In the genomic region with DNA sequence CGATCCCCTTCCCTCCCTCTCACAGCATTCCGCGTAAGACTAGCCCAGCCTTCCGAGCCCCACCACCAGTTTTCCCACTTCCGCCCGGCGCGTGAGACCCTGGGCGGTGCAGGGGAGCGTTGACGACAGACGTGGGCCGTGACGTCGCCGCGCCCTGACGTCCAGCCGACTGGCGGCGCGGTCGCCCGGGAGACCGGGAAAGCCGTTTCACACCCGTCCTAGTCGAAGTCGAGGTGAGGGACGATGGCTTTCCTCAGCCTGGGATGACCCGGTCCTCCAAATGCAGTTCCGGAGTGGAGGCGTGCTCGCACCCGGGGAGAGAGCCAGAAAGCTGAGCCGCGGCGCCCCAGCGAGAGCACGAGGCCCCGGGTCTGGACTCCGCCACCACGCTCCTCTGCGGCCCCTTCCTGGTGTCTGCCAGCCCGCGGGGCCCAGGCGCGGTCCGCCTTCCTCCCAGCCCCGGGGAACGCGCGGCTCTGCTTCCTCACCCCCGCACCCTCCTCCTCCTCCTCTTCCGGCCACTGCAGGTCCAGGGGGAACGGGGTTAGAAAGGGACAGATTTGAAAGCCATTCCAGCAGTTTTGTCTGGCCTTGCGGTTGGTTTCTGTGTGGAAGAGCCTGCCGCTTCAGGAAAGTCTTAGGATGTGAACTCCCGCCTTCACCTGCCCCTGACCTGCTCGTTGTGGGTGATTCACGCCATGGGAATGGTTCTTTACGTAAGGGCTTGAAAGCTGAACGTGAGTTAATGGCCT, we compare ENCODE assay signal across 8 cellular contexts.
DNase-seq lines count a peak whose midpoint lies in the region; ATAC-seq and TF ChIP-seq lines count a peak whose summit lies in the region.

A gene (plus strand): TSS at position 210 of the 752 bp plus-strand sequence. CDS start 2,977 bp downstream, outside the sequence.

- no peaks in the 10 kb centered on the region for H3K36me3 ChIP-seq in HUES6 (ENCODE audit: control insufficient read depth, insufficient read depth, low read length)

- H3K27ac Mint-ChIP-seq in nephron progenitor cell: peak within 1 kb of the TSS; percentile 94
- peak within 1 kb of the TSS; percentile 98 to 99 for H3K27ac Mint-ChIP-seq in stimulated activated naive CD8-positive, alpha-beta T cell treated with anti-CD3 and anti-CD28 coated beads, Interleukin-15, amount 100 ng/mL, for 72 hours

- H3K9me3 Mint-ChIP-seq in nephron progenitor cell: no peaks in the 10 kb centered on the region
- H3K9me3 Mint-ChIP-seq in stimulated activated naive CD8-positive, alpha-beta T cell treated with anti-CD3 and anti-CD28 coated beads, Interleukin-15, amount 100 ng/mL, for 72 hours: peaks cover 0 to 6% of the 10 kb centered on the region in 2 donors

- peak; percentile 94 for ATAC-seq in GM21423 (IDR thresholded peaks at IDR 0.05; ENCODE audit: unreplicated experiment)
- ATAC-seq in stimulated activated naive CD8-positive, alpha-beta T cell treated with anti-CD3 and anti-CD28 coated beads, Interleukin-15, amount 100 ng/mL, for 72 hours: peak; percentile 86

- peaks cover 70% of the 10 kb centered on the region for H3K27me3 ChIP-seq in HUES6 (ENCODE audit: control insufficient read depth, insufficient read depth, low read length)

- TF ChIP-seq CTCF in nephron progenitor cell (IDR thresholded peaks at IDR 0.05): no peak

- peak within 1 kb of the TSS; percentile 87 for H3K4me3 Mint-ChIP-seq in nephron progenitor cell
- H3K4me3 Mint-ChIP-seq in stimulated activated naive CD8-positive, alpha-beta T cell treated with anti-CD3 and anti-CD28 coated beads, Interleukin-15, amount 100 ng/mL, for 72 hours: peak within 1 kb of the TSS; percentile 94 to 97

- peaks cover 15% of the 10 kb centered on the region for H3K27me3 Mint-ChIP-seq in nephron progenitor cell (ENCODE audit: low read depth, poor library complexity)
- no peaks in the 10 kb centered on the region for H3K27me3 Mint-ChIP-seq in stimulated activated naive CD8-positive, alpha-beta T cell treated with anti-CD3 and anti-CD28 coated beads, Interleukin-15, amount 100 ng/mL, for 72 hours

- peaks cover 20% of the 10 kb centered on the region for H3K4me1 ChIP-seq in HUES6 (ENCODE audit: control insufficient read depth, insufficient read depth, low read length)

- peak within 1 kb of the TSS; percentile 66 for H3K4me3 ChIP-seq in HUES6 (ENCODE audit: low read depth, low read length)

- DNase-seq in DMS 273 treated with DMSO at 0.1 percent for 48 hours (lab: John Stamatoyannopoulos, UW) (peak; percentile 59), RPMI8226 (peak; percentile 89), fibroblast of the conjunctiva (ENCODE audit: low read depth) (peak; percentile 65), nephron progenitor cell (peak; percentile 81)
- DNase-seq in activated effector memory CD4-positive, alpha-beta T cell treated with anti-CD3 and anti-CD28 coated beads, Interleukin-2, amount 50 U/mL, for 16 hours: peak; percentile 88
- peak; percentile 62 to 67 for DNase-seq in stimulated activated naive CD8-positive, alpha-beta T cell treated with anti-CD3 and anti-CD28 coated beads, Interleukin-15, amount 100 ng/mL, for 72 hours

- H3K27ac ChIP-seq in HUES6 (ENCODE audit: low read depth, low read length): no peak within 1 kb of the TSS; the same call in 1 of the 2 replicates

- peaks cover 4% of the 10 kb centered on the region for H3K36me3 Mint-ChIP-seq in nephron progenitor cell (ENCODE audit: low read depth)

- H3K4me1 Mint-ChIP-seq in nephron progenitor cell: peaks cover 39% of the 10 kb centered on the region
- peaks cover 47% of the 10 kb centered on the region for H3K4me1 Mint-ChIP-seq in stimulated activated naive CD8-positive, alpha-beta T cell treated with anti-CD3 and anti-CD28 coated beads, Interleukin-15, amount 100 ng/mL, for 72 hours

- H3K9ac ChIP-seq in HUES6 (ENCODE audit: low read length): peak within 1 kb of the TSS; percentile 58

- no peaks in the 10 kb centered on the region for H3K9me3 ChIP-seq in HUES6 (ENCODE audit: control insufficient read depth, insufficient read depth, low read depth, low read length)
